In the genomic region with DNA sequence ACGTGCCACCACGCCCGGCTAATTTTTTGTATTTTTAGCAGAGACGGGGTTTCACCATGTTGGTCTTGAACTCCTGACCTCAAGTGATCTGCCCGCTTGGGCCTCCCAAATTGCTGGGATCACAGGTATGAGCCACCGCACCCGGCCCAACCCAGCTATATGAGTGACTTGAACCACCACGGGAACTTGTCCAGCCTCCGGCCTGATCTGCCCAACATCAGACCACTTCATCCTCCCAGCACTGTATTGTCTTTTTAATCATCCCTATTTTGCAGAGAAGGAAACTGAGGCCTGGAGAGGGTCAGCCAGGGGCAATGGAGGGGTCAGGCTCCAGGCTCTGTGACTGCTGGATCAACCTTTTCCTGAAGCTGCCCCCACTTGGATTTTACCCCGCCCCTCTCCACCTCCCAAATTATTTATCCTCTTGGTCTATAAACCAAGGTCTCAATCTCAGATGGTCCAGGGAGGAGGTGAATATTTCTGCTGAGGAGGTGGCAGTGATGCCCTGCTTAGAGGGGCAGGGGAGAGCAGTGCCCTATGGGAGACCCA, we compare ENCODE assay signal across 8 cellular contexts. TPM values are rescaled to one million over a fixed set of nuclear protein-coding genes. Genes with fewer than 3 reads are reported as not detected.
DNase-seq lines count a peak whose midpoint lies in the region; ATAC-seq and TF ChIP-seq lines count a peak whose summit lies in the region.

No MANE protein-coding gene starts in this region.

- ATAC-seq in heart right ventricle = no peak
- ATAC-seq in left cardiac atrium = no peak

- DNase-seq in heart right ventricle (no peak), left cardiac atrium (no peak), adipocyte (ENCODE audit: low read depth) (no peak), mesenteric fat pad (ENCODE audit: low spot score) (no peak), Ammon's horn (ENCODE audit: low spot score) (no peak), activated gamma-delta T cell (lab: John Stamatoyannopoulos, UW) (no peak), NCI-H226 (no peak)

- TF ChIP-seq CTCF in heart right ventricle (IDR thresholded peaks at IDR 0.05) = no peak

- peak overlapping the region in 3 of 10 donors; percentile 87 to 97 (median 91) for H3K27ac ChIP-seq in heart right ventricle
- H3K27ac ChIP-seq in mucosa of rectum (ENCODE audit: low read depth in 2 of 2, low read length in 2 of 2) = peak overlapping the region; percentile 83 to 85

- H3K36me3 ChIP-seq in heart right ventricle (peaks cover 0 to 5% (median 0%) of the 10 kb centered on the region in 9 donors), adipocyte (ENCODE audit: control insufficient read depth, insufficient read depth, low read length, severe bottlenecking) (peaks cover 7% of the 10 kb centered on the region), mucosa of rectum (ENCODE audit: control insufficient read depth in 2 of 2, insufficient read depth in 2 of 2, low read length in 2 of 2) (no peaks in the 10 kb centered on the region)

- H3K4me1 ChIP-seq in heart right ventricle (peaks cover 0 to 41% (median 8%) of the 10 kb centered on the region in 9 donors), adipocyte (ENCODE audit: control insufficient read depth, insufficient read depth, low read length) (peaks cover 26% of the 10 kb centered on the region), mucosa of rectum (ENCODE audit: control insufficient read depth in 2 of 2, insufficient read depth in 2 of 2, low read length in 2 of 2) (peaks cover 11 to 13% of the 10 kb centered on the region in 2 donors)

- no peaks in the 10 kb centered on the region for H3K27me3 ChIP-seq in heart right ventricle
- no peaks in the 10 kb centered on the region for H3K27me3 ChIP-seq in adipocyte (replicated peaks; ENCODE audit: control insufficient read depth, insufficient read depth, low read length)
- no peaks in the 10 kb centered on the region for H3K27me3 ChIP-seq in mucosa of rectum (ENCODE audit: control insufficient read depth in 2 of 2, insufficient read depth in 2 of 2, low read length in 2 of 2)

- 78 to 84% methylated on average over 10 of the region's 10 CpGs for WGBS in heart right ventricle, 2 donors

- H3K9ac ChIP-seq in adipocyte (ENCODE audit: low read length) = peak overlapping the region; percentile 84
- H3K9ac ChIP-seq in mucosa of rectum (ENCODE audit: low read depth in 1 of 2, low read length in 2 of 2) = no peak overlapping the region

- peak overlapping the region in 6 of 10 donors; percentile 77 to 99 (median 92) for H3K4me3 ChIP-seq in heart right ventricle
- H3K4me3 ChIP-seq in adipocyte (ENCODE audit: low read length) = no peak overlapping the region
- no peak overlapping the region for H3K4me3 ChIP-seq in mucosa of rectum (ENCODE audit: low read length in 2 of 2)

- intact Hi-C loops in heart right ventricle (cut with DNase I) (loop anchor here in 2 of 10 donors (5.0 to 10.0 kb wide), 2 partner anchors 96 to 99 kb away; partner anchors contain the start of gene KDM4B (in 2 of the 2)), left cardiac atrium (cut with DNase I) (no loop called here)

- H3K9me3 ChIP-seq in heart right ventricle = no peaks in the 10 kb centered on the region
- no peaks in the 10 kb centered on the region for H3K9me3 ChIP-seq in adipocyte (ENCODE audit: control insufficient read depth, low read length)
- H3K9me3 ChIP-seq in mucosa of rectum (ENCODE audit: control insufficient read depth in 2 of 2, low read length in 2 of 2) = no peaks in the 10 kb centered on the region

RNA-seq across cellular contexts. Expression of gene PLIN3, which starts 0.9 kb away (rescaled TPM):
- total RNA-seq in heart right ventricle (10 to 100 TPM; 16.3 to 52.9 (median 26.0) TPM), left cardiac atrium (10 to 100 TPM; 25.3 to 35.1 TPM), mesenteric fat pad (95.7 TPM)
- 10 to 100 TPM in 1 of 2 donors, 1 to 10 TPM in 1; 7.2 to 47.0 TPM for polyA plus RNA-seq in heart right ventricle

RNA-seq across cellular contexts. Expression of gene ARRDC5, which starts 34.3 kb away (rescaled TPM):
- total RNA-seq in heart right ventricle (under 1 TPM in 1 of 10 donors, not detected in 9; 0.21 TPM), left cardiac atrium (under 1 TPM in 1 of 2 donors, not detected in 1; 0.18 TPM), mesenteric fat pad (0.67 TPM)
- polyA plus RNA-seq in heart right ventricle = under 1 TPM in 1 of 2 donors, not detected in 1; 0.01 TPM

RNA-seq across cellular contexts. Expression of gene TICAM1, which starts 36.8 kb away (rescaled TPM):
- total RNA-seq in heart right ventricle = 10 to 100 TPM in 1 of 10 donors, 1 to 10 TPM in 9; 4.5 to 11.1 (median 6.9) TPM
- 1 to 10 TPM; 6.3 to 6.4 TPM for polyA plus RNA-seq in heart right ventricle
- total RNA-seq in left cardiac atrium = 1 to 10 TPM; 6.9 to 8.0 TPM
- 13.6 TPM for total RNA-seq in mesenteric fat pad

RNA-seq across cellular contexts. Expression of gene UHRF1, which starts 40.9 kb away (rescaled TPM):
- total RNA-seq in heart right ventricle = 1 to 10 TPM in 5 of 10 donors, under 1 TPM in 5; 0.35 to 6.2 (median 1.1) TPM
- polyA plus RNA-seq in heart right ventricle = under 1 TPM; 0.39 to 0.44 TPM
- 1 to 10 TPM; 1.2 to 3.6 TPM for total RNA-seq in left cardiac atrium
- total RNA-seq in mesenteric fat pad = 0.67 TPM

Comparison
In these comparisons a context has a peak if more than half of its experiments do, and no peak if none do; other contexts are left out.
1. H3K4me3 ChIP-seq: peak in heart right ventricle (6 of 10); none in adipocyte (single experiment) and mucosa of rectum (0 of 2).